Comparison of ENCODE assay signal across 8 cellular contexts in genomic region chr17:56833023-56833811, GRCh38. TPM values are rescaled to one million over a fixed set of nuclear protein-coding genes. Genes with fewer than 3 reads are reported as not detected.
DNase-seq lines count a peak whose midpoint lies in the region; ATAC-seq and TF ChIP-seq lines count a peak whose summit lies in the region.

No MANE protein-coding gene starts in this region.

- ATAC-seq in GM19468 (IDR thresholded peaks at IDR 0.05; ENCODE audit: extremely low read depth, unreplicated experiment) = peak; percentile 22

- H3K4me3 ChIP-seq in Caco-2 (ENCODE audit: low read depth, low read length) = peak overlapping the region; percentile 79
- peak overlapping the region; percentile 66 to 78 (median 69) for H3K4me3 ChIP-seq in Peyer's patch
- peak overlapping the region; percentile 67 for H3K4me3 ChIP-seq in fibroblast of villous mesenchyme (ENCODE audit: low read depth, low read length)

- TF ChIP-seq CTCF in Caco-2 (IDR thresholded peaks at IDR 0.05; ENCODE audit: insufficient read depth in 1 of 2, low read depth in 1 of 2, low read length in 1 of 2, severe bottlenecking in 1 of 2, unreplicated experiment in 1 of 2) (no peak), Peyer's patch (IDR thresholded peaks at IDR 0.05) (no peak), fibroblast of villous mesenchyme (IDR thresholded peaks at IDR 0.05; ENCODE audit: insufficient read depth, low read depth, low read length) (no peak)

- H3K4me1 ChIP-seq in Caco-2 (peaks cover 6% of the 10 kb centered on the region), Peyer's patch (peaks cover 0 to 26% (median 2%) of the 10 kb centered on the region in 4 donors)

- CTCF ChIA-PET in Caco-2 (lab: Charles Lee) = interaction anchor here (1.5 to 4.7 kb wide), 2 partner anchors 14 to 53 kb away, joined by 5 to 37 read pairs; no protein-coding TSS in a partner anchor

- H3K36me3 Mint-ChIP-seq in Caco-2 (ENCODE audit: insufficient read depth, unreplicated experiment) = peaks cover 25% of the 10 kb centered on the region
- H3K36me3 Mint-ChIP-seq in activated T-helper 2 cell treated with anti-CD3 and anti-CD28 coated beads, Interferon-gamma antibody, Interleukin-2, Interleukin-4, amounts not matched to agents 10 μg/mL and 5 μg/mL and 100 μg/mL, durations not matched to agents 14 hours and 24 hours and 36 hours (ENCODE audit: low read depth) = peaks cover 47% of the 10 kb centered on the region

- H3K36me3 ChIP-seq in Caco-2 (ENCODE audit: control insufficient read depth, insufficient read depth, low read length) (no peaks in the 10 kb centered on the region), Peyer's patch (no peaks in the 10 kb centered on the region)

- H3K27me3 ChIP-seq in Caco-2 (replicated peaks; ENCODE audit: control insufficient read depth, insufficient read depth, low read length) (no peaks in the 10 kb centered on the region), Peyer's patch (no peaks in the 10 kb centered on the region)

- no peaks in the 10 kb centered on the region for H3K27me3 Mint-ChIP-seq in Caco-2 (ENCODE audit: insufficient read depth, unreplicated experiment)
- H3K27me3 Mint-ChIP-seq in activated T-helper 2 cell treated with anti-CD3 and anti-CD28 coated beads, Interferon-gamma antibody, Interleukin-2, Interleukin-4, amounts not matched to agents 10 μg/mL and 5 μg/mL and 100 μg/mL, durations not matched to agents 14 hours and 24 hours and 36 hours (ENCODE audit: low read depth) = no peaks in the 10 kb centered on the region

- peak in 1 of 2 donors; percentile 32 for TF ChIP-seq POLR2A in Peyer's patch (IDR thresholded peaks at IDR 0.05)

- intact Hi-C loops in Caco-2 (cut with micrococcal nuclease; ENCODE audit: unreplicated experiment) = loop anchor here (1.0 to 10.0 kb wide), 2 partner anchors 14 to 252 kb away; partner anchors contain the start of gene AKAP1
- intact Hi-C loops in activated T-helper 2 cell treated with anti-CD3 and anti-CD28 coated beads, Interferon-gamma antibody, Interleukin-2, Interleukin-4, amounts not matched to agents 10 μg/mL and 5 μg/mL and 100 μg/mL, durations not matched to agents 14 hours and 24 hours and 36 hours (cut with micrococcal nuclease) = loop anchor here (1.0 to 5.0 kb wide), 3 partner anchors 46 to 129 kb away; partner anchors contain the start of genes COIL and TRIM25

- POLR2A ChIA-PET in Caco-2 (lab: Charles Lee) = interaction anchor here (0.5 to 2.3 kb wide), 4 partner anchors 80 to 251 kb away, joined by 3 to 11 read pairs (median 3); partner anchors contain the start of gene TRIM25

- peak overlapping the region; percentile 76 to 98 (median 87) for H3K27ac ChIP-seq in Peyer's patch

- no TSS peak for BruUV-seq in Caco-2 (replicated peaks; lab: Mats Ljungman, UMichigan)

- H3K9me3 ChIP-seq in Caco-2 = no peaks in the 10 kb centered on the region
- no peaks in the 10 kb centered on the region for H3K9me3 ChIP-seq in Peyer's patch

- DNase-seq in Caco-2 (peak; percentile 65 to 88), HK-2 (ENCODE audit: unreplicated experiment) (peak; percentile 54), Peyer's patch (peak; percentile 77 to 90 (median 86)), fibroblast of villous mesenchyme (ENCODE audit: low read depth) (peak; percentile 66), non-pigmented ciliary epithelial cell (ENCODE audit: low read depth) (peak; percentile 11), superior temporal gyrus (ENCODE audit: extremely low spot score) (peak; percentile 42)
- DNase-seq in activated T-helper 2 cell treated with anti-CD3 and anti-CD28 coated beads, Interferon-gamma antibody, Interleukin-2, Interleukin-4, amounts not matched to agents 10 μg/mL and 5 μg/mL and 100 μg/mL, durations not matched to agents 14 hours and 24 hours and 36 hours (ENCODE audit: low spot score) = peak; percentile 69

- no peaks in the 10 kb centered on the region for H3K9me3 Mint-ChIP-seq in Caco-2 (ENCODE audit: unreplicated experiment)
- H3K9me3 Mint-ChIP-seq in activated T-helper 2 cell treated with anti-CD3 and anti-CD28 coated beads, Interferon-gamma antibody, Interleukin-2, Interleukin-4, amounts not matched to agents 10 μg/mL and 5 μg/mL and 100 μg/mL, durations not matched to agents 14 hours and 24 hours and 36 hours = no peaks in the 10 kb centered on the region

- peaks cover 34% of the 10 kb centered on the region for H3K4me1 Mint-ChIP-seq in Caco-2 (ENCODE audit: low read depth, unreplicated experiment)
- H3K4me1 Mint-ChIP-seq in activated T-helper 2 cell treated with anti-CD3 and anti-CD28 coated beads, Interferon-gamma antibody, Interleukin-2, Interleukin-4, amounts not matched to agents 10 μg/mL and 5 μg/mL and 100 μg/mL, durations not matched to agents 14 hours and 24 hours and 36 hours (ENCODE audit: low read depth) = peaks cover 37% of the 10 kb centered on the region

- peak overlapping the region; percentile 84 for H3K4me3 Mint-ChIP-seq in Caco-2 (ENCODE audit: unreplicated experiment)
- peak overlapping the region; percentile 94 for H3K4me3 Mint-ChIP-seq in activated T-helper 2 cell treated with anti-CD3 and anti-CD28 coated beads, Interferon-gamma antibody, Interleukin-2, Interleukin-4, amounts not matched to agents 10 μg/mL and 5 μg/mL and 100 μg/mL, durations not matched to agents 14 hours and 24 hours and 36 hours (ENCODE audit: low read depth)

- H3K27ac Mint-ChIP-seq in Caco-2 (ENCODE audit: unreplicated experiment) = peak overlapping the region; percentile 33
- peak overlapping the region; percentile 85 for H3K27ac Mint-ChIP-seq in activated T-helper 2 cell treated with anti-CD3 and anti-CD28 coated beads, Interferon-gamma antibody, Interleukin-2, Interleukin-4, amounts not matched to agents 10 μg/mL and 5 μg/mL and 100 μg/mL, durations not matched to agents 14 hours and 24 hours and 36 hours

RNA-seq across cellular contexts. Expression of gene C17orf67, which starts 0.5 kb away (rescaled TPM):
- total RNA-seq in Caco-2 (2022) (2.9 and 4.6 TPM in 2 replicates), Peyer's patch (10 to 100 TPM in 1 of 4 donors, 1 to 10 TPM in 1, not detected in 2; 1.7 to 10.7 TPM), fibroblast of villous mesenchyme (0.64 and 0.86 TPM in 2 replicates)
- 3.7 and 4.2 TPM in 2 replicates for total RNA-seq in activated T-helper 2 cell treated with anti-CD3 and anti-CD28 coated beads, Interferon-gamma antibody, Interleukin-2, Interleukin-4, amounts not matched to agents 10 μg/mL and 5 μg/mL and 100 μg/mL, durations not matched to agents 14 hours and 24 hours and 36 hours

RNA-seq across cellular contexts. Expression of gene DGKE, which starts 0.7 kb away (rescaled TPM):
- total RNA-seq in Caco-2 (2022) (15.5 and 17.6 TPM in 2 replicates), Peyer's patch (10 to 100 TPM in 1 of 4 donors, 1 to 10 TPM in 3; 4.2 to 12.4 (median 9.0) TPM), fibroblast of villous mesenchyme (7.1 and 12.1 TPM in 2 replicates)
- total RNA-seq in activated T-helper 2 cell treated with anti-CD3 and anti-CD28 coated beads, Interferon-gamma antibody, Interleukin-2, Interleukin-4, amounts not matched to agents 10 μg/mL and 5 μg/mL and 100 μg/mL, durations not matched to agents 14 hours and 24 hours and 36 hours = 26.5 and 28.9 TPM in 2 replicates

Comparison
In these comparisons a context has a peak if more than half of its experiments do, and no peak if none do; other contexts are left out.
1. Peak in every context shown above with its lines: DNase-seq, ATAC-seq, H3K4me3 ChIP-seq and H3K27ac ChIP-seq.
2. DNase-seq: peak in every context shown above with its lines; median percentile 86 in Peyer's patch; 76 in Caco-2; 69 in activated T-helper 2 cell treated with anti-CD3 and anti-CD28 coated beads, Interferon-gamma antibody, Interleukin-2, Interleukin-4, amounts not matched to agents 10 μg/mL and 5 μg/mL and 100 μg/mL, durations not matched to agents 14 hours and 24 hours and 36 hours; 66 in fibroblast of villous mesenchyme; 54 in HK-2; 42 in superior temporal gyrus; 11 in non-pigmented ciliary epithelial cell.